8 cellular contexts compared by ENCODE assay signal in genomic region chr1:211577277-211577825, GRCh38. TPM values are rescaled to one million over a fixed set of nuclear protein-coding genes. Genes with fewer than 3 reads are reported as not detected.
A peak's percentile ranks its signal among the peaks of the same experiment; 100 is the strongest.
DNase-seq lines count a peak whose midpoint lies in the region; ATAC-seq, FAIRE-seq and TF ChIP-seq lines count a peak whose summit lies in the region.

No MANE protein-coding gene starts in this region.

- no peaks in the 10 kb centered on the region for H3K9me3 Mint-ChIP-seq in activated T-cell treated with anti-CD3 and anti-CD28 coated beads, Interleukin-2, amount 50 U/mL, for 72 hours

- H3K27me3 ChIP-seq in adipocyte (replicated peaks; ENCODE audit: control insufficient read depth, insufficient read depth, low read length) (no peaks in the 10 kb centered on the region), left lung (no peaks in the 10 kb centered on the region), tibial artery (no peaks in the 10 kb centered on the region)

- H3K27me3 Mint-ChIP-seq in activated T-cell treated with anti-CD3 and anti-CD28 coated beads, Interleukin-2, amount 50 U/mL, for 72 hours (ENCODE audit: low read depth), result no peaks in the 10 kb centered on the region

- TF ChIP-seq CTCF in left lung (IDR thresholded peaks at IDR 0.05) (no peak), tibial artery (IDR thresholded peaks at IDR 0.05) (no peak)

- H3K27ac ChIP-seq in left lung (peak overlapping the region in 1 of 2 donors; percentile 94), tibial artery (peak overlapping the region; percentile 93 to 97)

- no peak for ATAC-seq in activated T-cell treated with anti-CD3 and anti-CD28 coated beads, Interleukin-2, amount 50 U/mL, for 72 hours (replicated peaks in 1 of 2)
- ATAC-seq in left lung, result no peak
- no peak for ATAC-seq in HG02610 (IDR thresholded peaks at IDR 0.05; ENCODE audit: unreplicated experiment)

- intact Hi-C loops in left lung (cut with DNase I) (loop anchor here in 1 of 2 donors (10.0 kb wide), 1 partner anchor 77 kb away; no protein-coding TSS in a partner anchor), tibial artery (cut with DNase I; ENCODE audit: low total_unique reads) (loop anchor here (5.0 kb wide), 1 partner anchor 35 kb away; no protein-coding TSS in a partner anchor)

- peak overlapping the region; percentile 95 for H3K9ac ChIP-seq in adipocyte (ENCODE audit: low read length)

- peak overlapping the region; percentile 99 for H3K4me3 ChIP-seq in adipocyte (ENCODE audit: low read length)
- H3K4me3 ChIP-seq in left lung, result peak overlapping the region; percentile 81 to 85
- peak overlapping the region; percentile 89 to 99 for H3K4me3 ChIP-seq in tibial artery

- FAIRE-seq in urothelium cell line (lab: Jason Lieb, UNC), result no peak

- H3K9me3 ChIP-seq in adipocyte (ENCODE audit: control insufficient read depth, low read length), result no peaks in the 10 kb centered on the region
- H3K9me3 ChIP-seq in left lung, result no peaks in the 10 kb centered on the region
- no peaks in the 10 kb centered on the region for H3K9me3 ChIP-seq in tibial artery

- peaks cover 56% of the 10 kb centered on the region for H3K4me1 Mint-ChIP-seq in activated T-cell treated with anti-CD3 and anti-CD28 coated beads, Interleukin-2, amount 50 U/mL, for 72 hours (ENCODE audit: low read depth)

- H3K36me3 ChIP-seq in adipocyte (ENCODE audit: control insufficient read depth, insufficient read depth, low read length, severe bottlenecking) (peaks cover 36% of the 10 kb centered on the region), left lung (peaks cover 0 to 19% of the 10 kb centered on the region in 2 donors), tibial artery (peaks cover 6 to 13% (median 8%) of the 10 kb centered on the region in 3 donors)

- peak overlapping the region; percentile 94 to 98 for H3K4me3 Mint-ChIP-seq in activated T-cell treated with anti-CD3 and anti-CD28 coated beads, Interleukin-2, amount 50 U/mL, for 72 hours

- peaks cover 58% of the 10 kb centered on the region for H3K4me1 ChIP-seq in adipocyte (ENCODE audit: control insufficient read depth, insufficient read depth, low read length)
- peaks cover 3 to 64% of the 10 kb centered on the region in 2 donors for H3K4me1 ChIP-seq in left lung
- H3K4me1 ChIP-seq in tibial artery, result peaks cover 0 to 68% (median 36%) of the 10 kb centered on the region in 4 donors

- H3K36me3 Mint-ChIP-seq in activated T-cell treated with anti-CD3 and anti-CD28 coated beads, Interleukin-2, amount 50 U/mL, for 72 hours (ENCODE audit: insufficient read depth in 2 of 2), result peaks cover 2 to 3% of the 10 kb centered on the region in 2 donors

- peak overlapping the region; percentile 79 for H3K27ac Mint-ChIP-seq in activated T-cell treated with anti-CD3 and anti-CD28 coated beads, Interleukin-2, amount 50 U/mL, for 72 hours

- DNase-seq in activated T-cell treated with anti-CD3 and anti-CD28 coated beads, Interleukin-2, amount 50 U/mL, for 72 hours, result no peak
- no peak for DNase-seq in activated T-cell treated with anti-CD3 and anti-CD28 coated beads for 4 hours
- no peak for DNase-seq in adipocyte (ENCODE audit: low read depth)
- DNase-seq in left lung, result no peak
- no peak for DNase-seq in tibial artery
- no peak for DNase-seq in urothelium cell line (ENCODE audit: low spot score)
- no peak for DNase-seq in iPS-NIHi11 (ENCODE audit: low spot score)

RNA-seq across cellular contexts. Expression of gene SLC30A1, which starts 1.6 kb away (rescaled TPM):
- total RNA-seq in activated T-cell treated with anti-CD3 and anti-CD28 coated beads, Interleukin-2, amount 50 U/mL, for 72 hours, result 1 to 10 TPM; 8.0 to 8.6 TPM
- 10 to 100 TPM; 22.2 to 37.7 TPM for total RNA-seq in left lung
